In genomic region chr15:66682865-66683264, GRCh38 we compare ENCODE assay signal across 17 cellular contexts. TPM values are rescaled to one million over a fixed set of nuclear protein-coding genes. Genes with fewer than 3 reads are reported as not detected.
DNase-seq lines count a peak whose midpoint lies in the region; ATAC-seq and TF ChIP-seq lines count a peak whose summit lies in the region.
"Had no signal": no experiment of that assay in that cellular context is flagged by ENCODE, and none has a peak within 500 bp of the region (broad histone marks: within the 10 kb centered on the region; RNA-seq: fewer than 3 reads in every experiment).

No MANE protein-coding gene starts in this region.

- H3K4me1 ChIP-seq in SK-N-SH (ENCODE audit: control insufficient read depth in 1 of 2, insufficient read depth in 2 of 2, low read depth in 1 of 2, low read length in 1 of 2) = peaks cover 7 to 22% of the 10 kb centered on the region in 2 experiments; a peak in 3 of 4 replicates
- H3K4me1 ChIP-seq: adrenal gland, colonic mucosa had no signal

- no peaks in the 10 kb centered on the region for H4K20me1 ChIP-seq in SK-N-SH (ENCODE audit: insufficient read depth)

- H3K27me3 ChIP-seq in SK-N-SH (ENCODE audit: insufficient read depth) = no peaks in the 10 kb centered on the region
- H3K27me3 ChIP-seq: adrenal gland, colonic mucosa, upper lobe of left lung had no signal

- TF ChIP-seq RAD21 in SK-N-SH (IDR thresholded peaks at IDR 0.05; ENCODE audit: low read length) = no peak

- H3F3A ChIP-seq in SK-N-SH (replicated peaks; ENCODE audit: insufficient read depth) = no peaks in the 10 kb centered on the region

- TF ChIP-seq EP300 in SK-N-SH (IDR thresholded peaks at IDR 0.05; ENCODE audit: borderline replicate concordance in 1 of 2, low read depth in 1 of 2, low read length in 1 of 2) = no peak

- H3K9me3 ChIP-seq in SK-N-SH = no peaks in the 10 kb centered on the region
- H3K9me3 ChIP-seq: adrenal gland, colonic mucosa had no signal

- CTCF ChIA-PET in activated naive CD4-positive, alpha-beta T cell treated with anti-CD3 and anti-CD28 coated beads, Interleukin-2, amount 10 ng/mL, durations not matched to agents 7 days and 5 days (lab: Charles Lee) = interaction anchor here (1.3 to 1.8 kb wide), 2 partner anchors 17 to 23 kb away, joined by 3 to 4 read pairs; no protein-coding TSS in a partner anchor
- CTCF ChIA-PET in SK-N-SH (lab: Yijun Ruan, JAX) = interaction anchor here (0.8 to 6.5 kb wide), 4 partner anchors 14 to 90 kb away, joined by 3 to 53 read pairs (median 4); no protein-coding TSS in a partner anchor

- no peaks in the 10 kb centered on the region for H3K9me2 ChIP-seq in SK-N-SH

- H3K27ac Mint-ChIP-seq in activated naive CD4-positive, alpha-beta T cell treated with anti-CD3 and anti-CD28 coated beads, Interleukin-2, amount 10 ng/mL, durations not matched to agents 7 days and 5 days = no peak overlapping the region
- H3K27ac Mint-ChIP-seq in activated T-helper 17 cell treated with anti-CD3 and anti-CD28 coated beads, Interleukin-2, amount 50 U/mL, for 72 hours = no peak overlapping the region
- peak overlapping the region; percentile 6 for H3K27ac Mint-ChIP-seq in type B pancreatic cell
- H3K27ac Mint-ChIP-seq: activated T-cell treated with anti-CD3 and anti-CD28 coated beads, Interleukin-2, amount 50 U/mL, for 24 hours had no signal

- TF ChIP-seq CTCF in foreskin fibroblast (IDR thresholded peaks at IDR 0.05; ENCODE audit: low read depth, low read length) (no peak), type B pancreatic cell (conservative IDR thresholded peaks at IDR 0.05) (no peak), SK-N-SH (IDR thresholded peaks at IDR 0.05) (no peak)

- POLR2A ChIA-PET in SK-N-SH (lab: Yijun Ruan, JAX) = no interaction called here

- WGBS in SK-N-SH (ENCODE audit: low lambda C conversion rate) = 100% methylated on average over 1 of the region's 1 CpG

- H3K4me1 Mint-ChIP-seq in activated naive CD4-positive, alpha-beta T cell treated with anti-CD3 and anti-CD28 coated beads, Interleukin-2, amount 10 ng/mL, durations not matched to agents 7 days and 5 days = no peaks in the 10 kb centered on the region
- H3K4me1 Mint-ChIP-seq in activated T-helper 17 cell treated with anti-CD3 and anti-CD28 coated beads, Interleukin-2, amount 50 U/mL, for 72 hours = no peaks in the 10 kb centered on the region
- H3K4me1 Mint-ChIP-seq in type B pancreatic cell (ENCODE audit: unreplicated experiment) = peaks cover 34% of the 10 kb centered on the region

- H3K9me3 Mint-ChIP-seq in activated naive CD4-positive, alpha-beta T cell treated with anti-CD3 and anti-CD28 coated beads, Interleukin-2, amount 10 ng/mL, durations not matched to agents 7 days and 5 days = peaks cover 6% of the 10 kb centered on the region
- no peaks in the 10 kb centered on the region for H3K9me3 Mint-ChIP-seq in activated T-helper 17 cell treated with anti-CD3 and anti-CD28 coated beads, Interleukin-2, amount 50 U/mL, for 72 hours
- peaks cover 19% of the 10 kb centered on the region for H3K9me3 Mint-ChIP-seq in type B pancreatic cell

- H3K4me3 Mint-ChIP-seq in activated naive CD4-positive, alpha-beta T cell treated with anti-CD3 and anti-CD28 coated beads, Interleukin-2, amount 10 ng/mL, durations not matched to agents 7 days and 5 days = no peak overlapping the region
- H3K4me3 Mint-ChIP-seq in activated T-helper 17 cell treated with anti-CD3 and anti-CD28 coated beads, Interleukin-2, amount 50 U/mL, for 72 hours = no peak overlapping the region
- no peak overlapping the region for H3K4me3 Mint-ChIP-seq in type B pancreatic cell
- H3K4me3 Mint-ChIP-seq: activated T-cell treated with anti-CD3 and anti-CD28 coated beads, Interleukin-2, amount 50 U/mL, for 24 hours had no signal

- no peak overlapping the region for H3K4me2 ChIP-seq in SK-N-SH

- H3K36me3 ChIP-seq in SK-N-SH (replicated peaks in 1 of 2; ENCODE audit: control insufficient read depth in 1 of 2, insufficient read depth in 2 of 2, low read length in 1 of 2) = no peaks in the 10 kb centered on the region
- H3K36me3 ChIP-seq: adrenal gland, colonic mucosa, upper lobe of left lung had no signal

- H3K4me3 ChIP-seq in foreskin fibroblast (ENCODE audit: low read depth in 1 of 2, low read length in 2 of 2) (no peak overlapping the region), SK-N-SH (ENCODE audit: low read depth in 2 of 2, low read length in 1 of 2) (no peak overlapping the region)
- H3K4me3 ChIP-seq: adrenal gland, colonic mucosa, upper lobe of left lung had no signal

- ATAC-seq in activated T-helper 17 cell treated with anti-CD3 and anti-CD28 coated beads, Interleukin-2, amount 50 U/mL, for 72 hours (replicated peaks) = peak; percentile 31

- no peaks in the 10 kb centered on the region for H3K79me2 ChIP-seq in SK-N-SH (ENCODE audit: insufficient read depth)

- H3K27me3 Mint-ChIP-seq in activated naive CD4-positive, alpha-beta T cell treated with anti-CD3 and anti-CD28 coated beads, Interleukin-2, amount 10 ng/mL, durations not matched to agents 7 days and 5 days = peaks cover 13% of the 10 kb centered on the region
- no peaks in the 10 kb centered on the region for H3K27me3 Mint-ChIP-seq in activated T-helper 17 cell treated with anti-CD3 and anti-CD28 coated beads, Interleukin-2, amount 50 U/mL, for 72 hours
- no peaks in the 10 kb centered on the region for H3K27me3 Mint-ChIP-seq in type B pancreatic cell
- H3K27me3 Mint-ChIP-seq: activated T-cell treated with anti-CD3 and anti-CD28 coated beads, Interleukin-2, amount 50 U/mL, for 24 hours had no signal

- H3K27ac ChIP-seq in SK-N-SH (ENCODE audit: low read depth in 2 of 2, low read length in 1 of 2) = no peak overlapping the region
- H3K27ac ChIP-seq: adrenal gland, colonic mucosa, HL-60, upper lobe of left lung had no signal

- no peak overlapping the region for H3K9ac ChIP-seq in SK-N-SH

- DNase-seq in activated naive CD4-positive, alpha-beta T cell treated with anti-CD3 and anti-CD28 coated beads, Interleukin-2, amount 10 ng/mL, durations not matched to agents 7 days and 5 days = peak; percentile 21
- DNase-seq in activated naive CD4-positive, alpha-beta T cell treated with Interleukin-2 at 50 U/mL for 16 hours = no peak
- DNase-seq in foreskin fibroblast (peak; percentile 44 to 63), type B pancreatic cell (ENCODE audit: extremely low spot score, unreplicated experiment) (no peak), SK-N-SH (no peak), activated gamma-delta T cell (lab: John Stamatoyannopoulos, UW) (no peak)
- no peak for DNase-seq in activated effector memory CD4-positive, alpha-beta T cell treated with anti-CD3 and anti-CD28 coated beads, Interleukin-2, amount 50 U/mL, for 16 hours
- DNase-seq: ACHN; activated T-cell treated with anti-CD3 and anti-CD28 coated beads, Interleukin-2, amount 50 U/mL, for 24 hours; adrenal gland; colonic mucosa; NCI-H1436 treated with DMSO at 0.1 percent for 48 hours; Right ventricle myocardium superior; small intestine; upper lobe of left lung had no signal

- no peak overlapping the region for H2AFZ ChIP-seq in SK-N-SH (ENCODE audit: low read depth)

- H3K36me3 Mint-ChIP-seq in activated naive CD4-positive, alpha-beta T cell treated with anti-CD3 and anti-CD28 coated beads, Interleukin-2, amount 10 ng/mL, durations not matched to agents 7 days and 5 days = no peaks in the 10 kb centered on the region
- H3K36me3 Mint-ChIP-seq in activated T-helper 17 cell treated with anti-CD3 and anti-CD28 coated beads, Interleukin-2, amount 50 U/mL, for 72 hours (ENCODE audit: low read depth) = no peaks in the 10 kb centered on the region
- peaks cover 5% of the 10 kb centered on the region for H3K36me3 Mint-ChIP-seq in type B pancreatic cell

TF ChIP-seq in SK-N-SH, 30 proteins besides CTCF, POLR2A, EP300 and RAD21:
- TF ChIP-seq MAX (IDR thresholded peaks at IDR 0.05; ENCODE audit: low read depth) (no peak), SMC3 (IDR thresholded peaks at IDR 0.05; ENCODE audit: low read depth, low read length) (no peak), SIN3A (IDR thresholded peaks at IDR 0.05; ENCODE audit: borderline replicate concordance, low read depth, low read length) (no peak), USF2 (IDR thresholded peaks at IDR 0.05; ENCODE audit: borderline replicate concordance, low read depth, low read length) (no peak), FOSL2 (IDR thresholded peaks at IDR 0.05; ENCODE audit: borderline replicate concordance, low read depth) (no peak), MEF2A (IDR thresholded peaks at IDR 0.05; ENCODE audit: borderline replicate concordance, low read depth) (no peak), NFIC (IDR thresholded peaks at IDR 0.05; ENCODE audit: borderline replicate concordance) (no peak)

RNA-seq across cellular contexts. Expression of gene SMAD6, which starts 19.2 kb away (rescaled TPM):
- total RNA-seq in activated T-helper 17 cell treated with anti-CD3 and anti-CD28 coated beads, Interleukin-2, amount 50 U/mL, for 72 hours = under 1 TPM in 1 of 2 donors, not detected in 1; 0.19 TPM
- total RNA-seq in type B pancreatic cell (ENCODE audit: low replicate concordance) = 27.0 and 31.7 TPM in 2 replicates
- 3.8 and 4.5 TPM in 2 replicates for polyA plus RNA-seq in SK-N-SH (2012; rRNA removed)
- polyA plus RNA-seq in SK-N-SH (2012; cell fraction: cytosol; rRNA removed) = 2.1 and 3.6 TPM in 2 replicates
- polyA plus RNA-seq in SK-N-SH (2012; cell fraction: nucleus; rRNA removed) = 16.1 and 18.7 TPM in 2 replicates

Comparison
In these comparisons a context has a peak if more than half of its experiments do, and no peak if none do; other contexts are left out.
1. DNase-seq: peak in activated naive CD4-positive, alpha-beta T cell treated with anti-CD3 and anti-CD28 coated beads, Interleukin-2, amount 10 ng/mL, durations not matched to agents 7 days and 5 days (single experiment) and foreskin fibroblast (2 of 2); none in activated naive CD4-positive, alpha-beta T cell treated with Interleukin-2 at 50 U/mL for 16 hours (single experiment), type B pancreatic cell (single experiment), SK-N-SH (single experiment), activated gamma-delta T cell (single experiment) and activated effector memory CD4-positive, alpha-beta T cell treated with anti-CD3 and anti-CD28 coated beads, Interleukin-2, amount 50 U/mL, for 16 hours (single experiment).
2. RNA of gene SMAD6, which starts 19.2 kb away (total RNA-seq): 27.0 to 31.7 TPM in type B pancreatic cell; 0.19 TPM in activated T-helper 17 cell treated with anti-CD3 and anti-CD28 coated beads, Interleukin-2, amount 50 U/mL, for 72 hours; every median in the first group is over 10 times any median in the second.